Comparison of ENCODE assay signal across 14 cellular contexts in the genomic region with DNA sequence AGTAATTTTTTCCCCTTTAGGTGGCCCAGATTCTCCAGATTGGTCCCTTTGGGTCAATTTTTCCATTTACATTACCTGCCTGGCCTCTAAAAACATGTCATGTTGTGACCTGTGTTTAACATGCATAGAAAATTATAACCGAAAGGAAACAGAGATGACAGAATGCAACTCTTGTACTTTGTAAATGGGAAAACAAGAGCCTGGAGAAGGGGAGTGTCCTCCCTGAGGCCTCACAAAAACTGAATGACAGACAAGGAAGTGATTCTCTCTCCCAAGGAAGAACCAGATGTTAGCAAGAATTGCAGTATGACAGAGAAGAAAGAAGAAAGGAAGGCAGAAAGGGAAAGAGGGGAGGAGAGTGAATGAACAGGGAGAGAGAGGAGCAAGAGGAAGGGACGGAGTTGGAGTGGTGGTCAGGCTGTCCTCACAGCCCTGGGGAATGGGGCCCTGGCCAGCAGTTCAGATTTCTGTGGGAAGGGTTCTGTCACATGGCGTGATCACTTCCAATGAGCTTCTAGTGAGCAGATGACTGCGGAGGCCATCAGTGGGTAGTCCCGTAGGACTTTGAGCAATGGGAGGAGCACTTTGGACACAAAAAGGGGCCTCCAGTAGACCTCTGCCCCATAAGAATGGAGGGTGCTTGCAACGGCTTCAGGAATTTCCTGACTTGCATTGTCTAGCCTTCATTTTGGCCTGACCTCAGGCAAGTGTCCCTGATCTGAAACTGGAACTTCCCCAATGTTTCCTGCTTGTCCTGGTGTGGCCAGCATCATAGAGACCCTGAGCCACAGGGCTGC. TPM values are rescaled to one million over a fixed set of nuclear protein-coding genes. Genes with fewer than 3 reads are reported as not detected.
DNase-seq lines count a peak whose midpoint lies in the region; ATAC-seq and TF ChIP-seq lines count a peak whose summit lies in the region.
"Had no signal": no experiment of that assay in that cellular context is flagged by ENCODE, and none has a peak within 500 bp of the region (broad histone marks: within the 10 kb centered on the region; RNA-seq: fewer than 3 reads in every experiment).

No MANE protein-coding gene starts in this region.

- peak overlapping the region; percentile 47 for H4K5ac ChIP-seq in IMR-90 (ENCODE audit: low read depth, low read length)

- peak; percentile 59 for DNase-seq in ELR (ENCODE audit: low read depth)
- no peak for DNase-seq in IMR-90
- no peak for DNase-seq in epithelial cell of prostate (ENCODE audit: low read depth, low spot score)
- DNase-seq in osteocyte (ENCODE audit: extremely low spot score, unreplicated experiment), result no peak
- DNase-seq in islet precursor cell, result no peak
- DNase-seq in activated CD8-positive, alpha-beta memory T cell treated with anti-CD3 and anti-CD28 coated beads for 24 hours, result no peak
- DNase-seq in DMS153 treated with DMSO at 0.1 percent for 48 hours (lab: John Stamatoyannopoulos, UW; ENCODE audit: unreplicated experiment), result no peak
- DNase-seq: activated CD8-positive, alpha-beta T cell treated with anti-CD3 and anti-CD28 coated beads, Interleukin-2, amount 10 ng/mL, durations not matched to agents 7 days and 5 days; effector CD8-positive, alpha-beta T cell; GOT3; NCI-H2029 had no signal

- H3K18ac ChIP-seq in IMR-90 (ENCODE audit: low read depth, low read length), result peak overlapping the region; percentile 62

- no peaks in the 10 kb centered on the region for H3K9me3 ChIP-seq in IMR-90 (ENCODE audit: control insufficient read depth, insufficient read depth, low read length)

- no TSS peak for BruUV-seq in IMR-90 (replicated peaks; lab: Mats Ljungman, UMichigan)

- H3K4me1 ChIP-seq in IMR-90 (ENCODE audit: control insufficient read depth, insufficient read depth, low read length), result peaks cover 41% of the 10 kb centered on the region

- peak overlapping the region; percentile 34 for H2AFZ ChIP-seq in IMR-90 (replicated peaks; ENCODE audit: low read length, poor library complexity)

- H3K4ac ChIP-seq in IMR-90 (ENCODE audit: low read depth, low read length), result peak overlapping the region; percentile 90

- intact Hi-C loops in IMR-90 (cut with micrococcal nuclease), result loop anchor here (5.0 kb wide), 1 partner anchor 34 kb away; no protein-coding TSS in a partner anchor

- H4K91ac ChIP-seq in IMR-90 (ENCODE audit: insufficient read depth, low read depth, low read length), result peak overlapping the region; percentile 93

- peak overlapping the region; percentile 48; the same call in 1 of the 2 replicates for H3K56ac ChIP-seq in IMR-90 (ENCODE audit: extremely low read depth, insufficient read depth, low read length)

- ATAC-seq in IMR-90 (ENCODE audit: low read depth) (no peak), GM18858 (IDR thresholded peaks at IDR 0.05; ENCODE audit: unreplicated experiment) (no peak)
- ATAC-seq: activated CD8-positive, alpha-beta T cell treated with anti-CD3 and anti-CD28 coated beads, Interleukin-2, amount 10 ng/mL, durations not matched to agents 7 days and 5 days had no signal

- TF ChIP-seq RAD21 in IMR-90 (IDR thresholded peaks at IDR 0.05; ENCODE audit: low read length), result no peak

- H3K9me1 ChIP-seq in IMR-90 (ENCODE audit: insufficient read depth, low read length), result peaks cover 36% of the 10 kb centered on the region

- H3K27ac ChIP-seq in IMR-90 (ENCODE audit: insufficient read depth, low read length), result peak overlapping the region; percentile 84
- peak overlapping the region; percentile 50 for H3K27ac ChIP-seq in epithelial cell of prostate

- H2AK5ac ChIP-seq in IMR-90 (ENCODE audit: low read depth, low read length), result peak overlapping the region; percentile 98

- peak overlapping the region; percentile 90 for H2BK5ac ChIP-seq in IMR-90 (ENCODE audit: low read depth, low read length, poor library complexity, severe bottlenecking)

- peak overlapping the region; percentile 52 for H3K27ac Mint-ChIP-seq in osteocyte (ENCODE audit: unreplicated experiment)
- H3K27ac Mint-ChIP-seq: activated CD8-positive, alpha-beta T cell treated with anti-CD3 and anti-CD28 coated beads, Interleukin-2, amount 10 ng/mL, durations not matched to agents 7 days and 5 days; activated naive CD8-positive, alpha-beta T cell; CD14-positive monocyte had no signal

- no peaks in the 10 kb centered on the region for H4K20me1 ChIP-seq in IMR-90 (ENCODE audit: insufficient read depth, low read length)

- in situ Hi-C loops in IMR-90 (cut with MboI; ENCODE audit: low sequenced_read_pairs), result loop anchor here (25.0 kb wide), 1 partner anchor 389 kb away; a partner anchor contains a TSS

- peaks cover 46 to 77% of the 10 kb centered on the region in 2 experiments for H3K79me1 ChIP-seq in IMR-90 (ENCODE audit: low read depth in 1 of 2, low read length in 2 of 2)

- no peak for TF ChIP-seq CTCF in IMR-90 (conservative IDR thresholded peaks at IDR 0.05; ENCODE audit: low read depth, low read length)
- TF ChIP-seq CTCF in osteocyte (IDR thresholded peaks at IDR 0.05), result no peak

- 0 out of 2 replicates have a peak, but pooled peaks cover 4% of the 10 kb centered on the region for H3K36me3 ChIP-seq in IMR-90 (ENCODE audit: control insufficient read depth, insufficient read depth, low read length)

- no peaks in the 10 kb centered on the region for H3K27me3 ChIP-seq in IMR-90 (ENCODE audit: control insufficient read depth, insufficient read depth, low read length)

- H3K4me3 ChIP-seq in IMR-90 (ENCODE audit: insufficient read depth, low read depth, low read length), result no peak overlapping the region

- CTCF ChIA-PET in IMR-90 (lab: Yijun Ruan, JAX), result no interaction called here

- H3K4me3 Mint-ChIP-seq in osteocyte (ENCODE audit: unreplicated experiment), result no peak overlapping the region
- H3K4me3 Mint-ChIP-seq: activated CD8-positive, alpha-beta T cell treated with anti-CD3 and anti-CD28 coated beads, Interleukin-2, amount 10 ng/mL, durations not matched to agents 7 days and 5 days; activated naive CD8-positive, alpha-beta T cell had no signal

- no peak overlapping the region for H3K9ac ChIP-seq in IMR-90 (ENCODE audit: low read depth, low read length)

- peak overlapping the region; percentile 78 for H3K23ac ChIP-seq in IMR-90 (ENCODE audit: low read depth, low read length)

- no peaks in the 10 kb centered on the region for H3K9me3 Mint-ChIP-seq in osteocyte (ENCODE audit: unreplicated experiment)
- H3K9me3 Mint-ChIP-seq: CD14-positive monocyte had no signal

- H4K8ac ChIP-seq in IMR-90 (ENCODE audit: low read depth in 2 of 2, low read length in 2 of 2), result peak overlapping the region; percentile 38 to 78

- peak overlapping the region; percentile 94 for H2BK20ac ChIP-seq in IMR-90 (ENCODE audit: low read depth, low read length)

- no peak overlapping the region for H3K4me2 ChIP-seq in IMR-90 (ENCODE audit: low read depth, low read length)

- WGBS in IMR-90 (ENCODE audit: extremely low coverage in 2 of 2, insufficient read length in 1 of 2), 2 experiments, result no CpG with 5 or more reads among the region's 6 CpGs

- peak overlapping the region; percentile 77 for H2AK9ac ChIP-seq in IMR-90 (replicated peaks; ENCODE audit: low read depth, low read length, poor library complexity)

- peak overlapping the region; percentile 74; the same call in 2 of the 3 replicates for H2BK15ac ChIP-seq in IMR-90 (ENCODE audit: low read depth, low read length)

- POLR2A ChIA-PET in IMR-90 (lab: Charles Lee; ENCODE audit: unreplicated experiment), result no interaction called here

- no peaks in the 10 kb centered on the region for H3K27me3 Mint-ChIP-seq in osteocyte (ENCODE audit: unreplicated experiment)

- TF ChIP-seq POLR2A in IMR-90 (IDR thresholded peaks at IDR 0.05; ENCODE audit: low read depth, low read length), result no peak

- H2BK120ac ChIP-seq in IMR-90 (ENCODE audit: low read depth, low read length), result peak overlapping the region; percentile 94

- dilution Hi-C loops in IMR-90 (cut with HindIII; ENCODE audit: low sequenced_read_pairs, unreplicated experiment), result no loop called here

- H3K36me3 Mint-ChIP-seq in osteocyte (ENCODE audit: unreplicated experiment), result no peaks in the 10 kb centered on the region
- H3K36me3 Mint-ChIP-seq: activated naive CD8-positive, alpha-beta T cell; CD14-positive monocyte had no signal

- H3K14ac ChIP-seq in IMR-90 (replicated peaks; ENCODE audit: low read depth, low read length), result peak overlapping the region; percentile 74

- H3K4me1 Mint-ChIP-seq in osteocyte (ENCODE audit: unreplicated experiment), result peaks cover 22% of the 10 kb centered on the region
- H3K4me1 Mint-ChIP-seq: CD14-positive monocyte had no signal

TF ChIP-seq in IMR-90, 13 proteins besides CTCF, POLR2A, EP300 and RAD21:
- TF ChIP-seq MAZ (IDR thresholded peaks at IDR 0.05; ENCODE audit: borderline replicate concordance, low read depth, low read length), result no peak
- TF ChIP-seq, protein P1, sequence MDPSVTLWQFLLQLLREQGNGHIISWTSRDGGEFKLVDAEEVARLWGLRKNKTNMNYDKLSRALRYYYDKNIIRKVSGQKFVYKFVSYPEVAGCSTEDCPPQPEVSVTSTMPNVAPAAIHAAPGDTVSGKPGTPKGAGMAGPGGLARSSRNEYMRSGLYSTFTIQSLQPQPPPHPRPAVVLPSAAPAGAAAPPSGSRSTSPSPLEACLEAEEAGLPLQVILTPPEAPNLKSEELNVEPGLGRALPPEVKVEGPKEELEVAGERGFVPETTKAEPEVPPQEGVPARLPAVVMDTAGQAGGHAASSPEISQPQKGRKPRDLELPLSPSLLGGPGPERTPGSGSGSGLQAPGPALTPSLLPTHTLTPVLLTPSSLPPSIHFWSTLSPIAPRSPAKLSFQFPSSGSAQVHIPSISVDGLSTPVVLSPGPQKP (IDR thresholded peaks at IDR 0.05; ENCODE audit: borderline replicate concordance, low read depth, low read length), result no peak
- no peak for TF ChIP-seq CHD1 (IDR thresholded peaks at IDR 0.05; ENCODE audit: low read depth, low read length)
- no peak for TF ChIP-seq NFE2L2 (IDR thresholded peaks at IDR 0.05; ENCODE audit: low read depth, low read length)
- TF ChIP-seq MAFK (IDR thresholded peaks at IDR 0.05; ENCODE audit: low read depth, low read length), result no peak
- TF ChIP-seq MXI1 (IDR thresholded peaks at IDR 0.05; ENCODE audit: borderline replicate concordance, low read depth, low read length), result no peak

RNA-seq across cellular contexts. Expression of a gene that starts 31.6 kb away (rescaled TPM):
- total RNA-seq in IMR-90 (2012; rRNA removed), result 33.3 and 34.2 TPM in 2 replicates
- polyA plus RNA-seq in IMR-90 (2012; rRNA removed), result 69.9 and 71.1 TPM in 2 replicates
- polyA plus RNA-seq in IMR-90 (2012; cell fraction: cytosol; rRNA removed), result 33.1 and 46.6 TPM in 2 replicates
- 125 and 174 TPM in 2 replicates for polyA plus RNA-seq in IMR-90 (2012; cell fraction: nucleus; rRNA removed; ENCODE audit: low replicate concordance)
- total RNA-seq in osteocyte, result 0.64 and 0.99 TPM in 2 replicates
- total RNA-seq: activated CD8-positive, alpha-beta T cell treated with anti-CD3 and anti-CD28 coated beads, Interleukin-2, amount 10 ng/mL, durations not matched to agents 7 days and 5 days had no signal

Comparison
In these comparisons a context has a peak if more than half of its experiments do, and no peak if none do; other contexts are left out.
1. RNA of a gene that starts 31.6 kb away (total RNA-seq): 33.3 to 34.2 TPM in IMR-90; 0.64 to 0.99 TPM in osteocyte; every median in the first group is over 10 times any median in the second.